ENCODE assay signal across 7 cellular contexts in the genomic region with DNA sequence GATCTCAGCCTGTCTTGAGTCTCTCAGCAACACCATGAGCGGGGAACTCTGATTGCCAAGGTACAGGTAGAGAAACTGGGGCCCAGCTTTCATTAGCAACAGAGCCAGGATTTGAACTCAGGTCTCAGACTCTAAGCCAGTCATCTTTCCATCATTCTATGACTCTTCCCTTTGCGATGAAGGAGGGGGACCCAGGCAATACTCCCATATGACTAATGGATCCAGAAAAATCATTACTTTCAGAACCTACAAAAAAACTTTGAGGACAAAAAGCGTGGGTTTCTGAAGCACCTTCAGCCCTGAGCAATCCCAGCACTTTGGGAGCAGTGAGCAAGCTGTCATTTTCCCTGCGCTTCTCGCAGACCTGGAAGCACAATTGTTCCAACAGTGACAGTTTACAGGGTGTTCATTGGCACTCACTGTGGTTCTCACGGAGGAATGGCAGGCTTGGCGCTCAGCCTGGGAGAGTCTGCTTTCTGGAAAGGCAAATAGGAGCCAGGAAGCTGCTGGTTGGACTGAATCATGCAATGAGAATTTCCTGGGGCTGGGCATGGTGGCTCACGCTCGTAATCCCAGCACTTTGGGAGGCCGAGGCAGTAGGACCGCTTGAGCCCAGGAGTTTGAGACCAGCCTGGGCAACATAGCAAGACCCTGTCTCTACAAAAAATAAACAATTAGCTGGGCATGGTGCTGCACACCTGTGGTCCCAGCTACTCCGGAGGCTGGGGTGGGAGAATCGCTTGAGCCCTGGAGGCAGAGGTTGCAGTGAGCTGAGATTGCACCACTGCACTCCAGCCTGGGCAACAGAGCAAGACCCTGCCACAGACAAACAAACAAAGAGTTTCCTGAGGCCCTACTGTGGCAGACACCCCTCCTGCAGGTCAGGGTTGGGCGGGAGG. TPM values are rescaled to one million over a fixed set of nuclear protein-coding genes. Genes with fewer than 3 reads are reported as not detected.
DNase-seq lines count a peak whose midpoint lies in the region; ATAC-seq and TF ChIP-seq lines count a peak whose summit lies in the region.

No MANE protein-coding gene starts in this region.

- no peak overlapping the region for H3K4me3 ChIP-seq in HFF-Myc (replicated peaks; ENCODE audit: low read depth, low read length)

- DNase-seq in HFF-Myc (ENCODE audit: extremely low read depth, low read depth): peak; percentile 75
- peak; percentile 74 for DNase-seq in T1000 (lab: John Stamatoyannopoulos, UW)
- peak; percentile 60 for DNase-seq in globus pallidus (ENCODE audit: low spot score)
- peak; percentile 92 for DNase-seq in renal cortical epithelial cell (ENCODE audit: low read depth)
- DNase-seq in NCI-H1048 (lab: John Stamatoyannopoulos, UW): no peak

- no peak for TF ChIP-seq CTCF in HFF-Myc (IDR thresholded peaks at IDR 0.05; ENCODE audit: low read depth, low read length, missing control alignments)

- ATAC-seq in HG02840 (IDR thresholded peaks at IDR 0.05; ENCODE audit: low FRiP score, unreplicated experiment): no peak
- ATAC-seq in HG02571 (IDR thresholded peaks at IDR 0.05; ENCODE audit: unreplicated experiment): no peak

RNA-seq across cellular contexts. Expression of a gene that starts 40.1 kb away (rescaled TPM):
- not detected in 2 replicates for total RNA-seq in renal cortical epithelial cell

RNA-seq across cellular contexts. Expression of a gene that starts 40.5 kb away (rescaled TPM):
- total RNA-seq in renal cortical epithelial cell: not detected in 2 replicates
